Comparison of ENCODE assay signal across 8 cellular contexts in the genomic region with DNA sequence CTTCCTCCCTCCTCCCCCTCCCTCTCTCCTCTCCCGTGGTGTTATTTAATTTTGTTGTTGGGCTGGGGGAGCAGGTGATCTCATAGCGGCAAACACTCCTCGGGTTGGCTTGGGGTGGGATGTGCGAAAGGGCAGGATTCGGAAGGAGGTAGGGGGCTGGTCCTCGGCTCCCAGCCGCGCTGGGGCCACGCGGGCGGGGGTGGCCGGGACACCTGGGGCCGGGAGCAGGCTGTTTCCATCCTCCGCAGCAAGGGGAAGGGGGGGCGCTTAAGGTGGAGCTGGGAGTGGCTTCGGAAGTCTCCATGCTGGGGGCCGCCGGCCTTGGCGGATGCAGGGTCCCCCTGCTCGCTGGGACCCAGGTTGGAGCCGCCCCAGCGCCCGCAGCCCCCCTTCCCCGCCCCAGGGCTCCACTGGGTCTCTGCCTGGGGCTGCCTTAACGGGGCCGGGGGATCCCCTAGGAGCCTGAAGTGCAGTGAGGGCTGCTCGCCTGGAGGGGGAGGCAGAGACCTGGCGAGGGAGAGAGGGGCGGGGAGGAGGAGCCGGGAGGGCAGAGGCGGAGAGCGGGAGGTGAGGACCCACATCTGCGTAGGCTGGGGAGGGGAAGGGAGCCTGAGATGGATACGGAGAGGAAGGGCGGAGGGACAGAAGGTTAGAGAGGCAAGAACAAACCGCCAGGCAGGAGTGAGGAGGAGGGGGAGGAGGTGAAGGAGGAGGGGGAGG. TPM values are rescaled to one million over a fixed set of nuclear protein-coding genes. Genes with fewer than 3 reads are reported as not detected.
A peak's percentile ranks its signal among the peaks of the same experiment; 100 is the strongest.
DNase-seq lines count a peak whose midpoint lies in the region; ATAC-seq and TF ChIP-seq lines count a peak whose summit lies in the region.

No MANE protein-coding gene starts in this region.

- 2% methylated on average over 35 of the region's 36 CpGs for WGBS in liver

- no peaks in the 10 kb centered on the region for H3K9me3 Mint-ChIP-seq in activated CD4-positive, alpha-beta T cell treated with anti-CD3 and anti-CD28 coated beads, Interleukin-2, amount 10 ng/mL, durations not matched to agents 24 days and 14 days

- peak overlapping the region; percentile 89 for H3K27ac Mint-ChIP-seq in activated CD4-positive, alpha-beta T cell treated with anti-CD3 and anti-CD28 coated beads, Interleukin-2, amount 10 ng/mL, durations not matched to agents 24 days and 14 days

- H3K4me1 Mint-ChIP-seq in activated CD4-positive, alpha-beta T cell treated with anti-CD3 and anti-CD28 coated beads, Interleukin-2, amount 10 ng/mL, durations not matched to agents 24 days and 14 days = peaks cover 37% of the 10 kb centered on the region

- DNase-seq in AG08395 (ENCODE audit: low spot score) (peak; percentile 88), NCI-H526 treated with DMSO at 0.1 percent for 48 hours (lab: John Stamatoyannopoulos, UW) (peak; percentile 71), colonic mucosa (peak; percentile 89)
- DNase-seq in activated CD4-positive, alpha-beta T cell treated with anti-CD3 and anti-CD28 coated beads, Interleukin-2, amount 10 ng/mL, durations not matched to agents 24 days and 14 days = peak; percentile 97
- DNase-seq in stimulated activated CD4-positive, alpha-beta T cell treated with anti-CD3 and anti-CD28 coated beads, Interleukin-4, amount 100 ng/mL, for 1 hour = peak; percentile 89

- peak overlapping the region; percentile 27 for H3K4me3 ChIP-seq in colonic mucosa
- peak overlapping the region; percentile 8 to 35 (median 11) for H3K4me3 ChIP-seq in liver (ENCODE audit: low read depth in 1 of 3, low read length in 3 of 3)

- H3K9ac ChIP-seq in colonic mucosa (ENCODE audit: low read depth in 2 of 2, low read length in 2 of 2) (peak overlapping the region; percentile 26 to 58), liver (ENCODE audit: low read depth in 1 of 2, low read length in 2 of 2) (peak overlapping the region in 1 of 2 donors; percentile 34)

- TF ChIP-seq RAD21 in liver (IDR thresholded peaks at IDR 0.05) = peak; percentile 83 to 87

- peak; percentile 74 for ATAC-seq in GM19035 (IDR thresholded peaks at IDR 0.05; ENCODE audit: unreplicated experiment)
- peak; percentile 58 for ATAC-seq in HG03442 (IDR thresholded peaks at IDR 0.05; ENCODE audit: unreplicated experiment)

- peaks cover 2% of the 10 kb centered on the region for H3K27me3 Mint-ChIP-seq in activated CD4-positive, alpha-beta T cell treated with anti-CD3 and anti-CD28 coated beads, Interleukin-2, amount 10 ng/mL, durations not matched to agents 24 days and 14 days

- H3K4me1 ChIP-seq in colonic mucosa (no peaks in the 10 kb centered on the region), liver (ENCODE audit: control insufficient read depth in 4 of 4, insufficient read depth in 4 of 4, low read length in 3 of 4) (peaks cover 2 to 21% (median 10%) of the 10 kb centered on the region in 4 donors)

- H3K9me3 ChIP-seq in colonic mucosa = no peaks in the 10 kb centered on the region
- no peaks in the 10 kb centered on the region for H3K9me3 ChIP-seq in liver (ENCODE audit: control insufficient read depth in 4 of 4, low read length in 3 of 4)

- TF ChIP-seq CTCF in colonic mucosa (IDR thresholded peaks at IDR 0.05) = peak; percentile 84
- peak; percentile 70 for TF ChIP-seq CTCF in liver (IDR thresholded peaks at IDR 0.05; ENCODE audit: low read depth, low read length, missing input control)

- H3K27me3 ChIP-seq in colonic mucosa = peaks cover 5% of the 10 kb centered on the region
- no peaks in the 10 kb centered on the region for H3K27me3 ChIP-seq in liver (ENCODE audit: control insufficient read depth in 4 of 4, insufficient read depth in 4 of 4, low read length in 3 of 4)

- H3K27ac ChIP-seq in colonic mucosa (peak overlapping the region; percentile 31), liver (ENCODE audit: low read depth in 1 of 2, low read length in 2 of 2) (peak overlapping the region; percentile 64 to 82)

- H3K36me3 Mint-ChIP-seq in activated CD4-positive, alpha-beta T cell treated with anti-CD3 and anti-CD28 coated beads, Interleukin-2, amount 10 ng/mL, durations not matched to agents 24 days and 14 days (ENCODE audit: low read depth) = no peaks in the 10 kb centered on the region

- H3K36me3 ChIP-seq in colonic mucosa = no peaks in the 10 kb centered on the region
- H3K36me3 ChIP-seq in liver (ENCODE audit: control insufficient read depth in 4 of 4, insufficient read depth in 3 of 4, low read depth in 1 of 4, low read length in 3 of 4) = no peaks in the 10 kb centered on the region

- intact Hi-C loops in activated CD4-positive, alpha-beta T cell treated with anti-CD3 and anti-CD28 coated beads, Interleukin-2, amount 10 ng/mL, durations not matched to agents 24 days and 14 days (cut with micrococcal nuclease) = loop anchor here (1.0 to 5.0 kb wide), 8 partner anchors 9 to 226 kb away; partner anchors contain the start of genes DBP and PPP1R15A
- intact Hi-C loops in colonic mucosa (cut with DNase I) = loop anchor here (5.0 kb wide), 3 partner anchors 91 to 196 kb away; no protein-coding TSS in a partner anchor

- H3K4me3 Mint-ChIP-seq in activated CD4-positive, alpha-beta T cell treated with anti-CD3 and anti-CD28 coated beads, Interleukin-2, amount 10 ng/mL, durations not matched to agents 24 days and 14 days = peak overlapping the region; percentile 96

TF ChIP-seq in liver, 16 proteins besides CTCF, POLR2A, EP300 and RAD21 (continues in another document):
- TF ChIP-seq, protein P1, sequence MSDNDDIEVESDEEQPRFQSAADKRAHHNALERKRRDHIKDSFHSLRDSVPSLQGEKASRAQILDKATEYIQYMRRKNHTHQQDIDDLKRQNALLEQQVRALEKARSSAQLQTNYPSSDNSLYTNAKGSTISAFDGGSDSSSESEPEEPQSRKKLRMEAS (IDR thresholded peaks at IDR 0.05) = no peak
- TF ChIP-seq TAF1 (conservative IDR thresholded peaks at IDR 0.05) (no peak), YY1 (IDR thresholded peaks at IDR 0.05) (no peak), JUND (IDR thresholded peaks at IDR 0.05) (no peak), RXRA (IDR thresholded peaks at IDR 0.05) (no peak), FOXA2 (IDR thresholded peaks at IDR 0.05) (no peak), ATF3 (IDR thresholded peaks at IDR 0.05) (no peak), GABPA (IDR thresholded peaks at IDR 0.05 in 1 of 2, conservative IDR thresholded peaks at IDR 0.05 in 1 of 2) (no peak), HNF4G (IDR thresholded peaks at IDR 0.05) (no peak), NR2F2 (IDR thresholded peaks at IDR 0.05) (no peak), SP1 (IDR thresholded peaks at IDR 0.05) (no peak), FOXA1 (IDR thresholded peaks at IDR 0.05) (no peak), EGR1 (IDR thresholded peaks at IDR 0.05; ENCODE audit: low read depth in 2 of 2) (no peak), HNF4A (conservative IDR thresholded peaks at IDR 0.05) (no peak)
- TF ChIP-seq, protein P2, sequence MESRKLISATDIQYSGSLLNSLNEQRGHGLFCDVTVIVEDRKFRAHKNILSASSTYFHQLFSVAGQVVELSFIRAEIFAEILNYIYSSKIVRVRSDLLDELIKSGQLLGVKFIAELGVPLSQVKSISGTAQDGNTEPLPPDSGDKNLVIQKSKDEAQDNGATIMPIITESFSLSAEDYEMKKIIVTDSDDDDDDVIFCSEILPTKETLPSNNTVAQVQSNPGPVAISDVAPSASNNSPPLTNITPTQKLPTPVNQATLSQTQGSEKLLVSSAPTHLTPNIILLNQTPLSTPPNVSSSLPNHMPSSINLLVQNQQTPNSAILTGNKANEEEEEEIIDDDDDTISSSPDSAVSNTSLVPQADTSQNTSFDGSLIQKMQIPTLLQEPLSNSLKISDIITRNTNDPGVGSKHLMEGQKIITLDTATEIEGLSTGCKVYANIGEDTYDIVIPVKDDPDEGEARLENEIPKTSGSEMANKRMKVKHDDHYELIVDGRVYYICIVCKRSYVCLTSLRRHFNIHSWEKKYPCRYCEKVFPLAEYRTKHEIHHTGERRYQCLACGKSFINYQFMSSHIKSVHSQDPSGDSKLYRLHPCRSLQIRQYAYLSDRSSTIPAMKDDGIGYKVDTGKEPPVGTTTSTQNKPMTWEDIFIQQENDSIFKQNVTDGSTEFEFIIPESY (IDR thresholded peaks at IDR 0.05) = no peak

RNA-seq across cellular contexts. Expression of gene CA11, which starts 0.4 kb away (rescaled TPM):
- 10.9 and 12.5 TPM in 2 replicates for total RNA-seq in activated CD4-positive, alpha-beta T cell treated with anti-CD3 and anti-CD28 coated beads, Interleukin-2, amount 10 ng/mL, durations not matched to agents 24 days and 14 days
- total RNA-seq in colonic mucosa = 1 to 10 TPM; 1.4 to 2.7 TPM
- total RNA-seq in liver = under 1 TPM; 0.09 to 0.33 TPM
- 1 to 10 TPM in 1 of 2 donors, under 1 TPM in 1; 0.35 to 1.1 TPM for polyA plus RNA-seq in liver

RNA-seq across cellular contexts. Expression of gene DBP, which starts 9.2 kb away (rescaled TPM):
- 10.7 and 11.2 TPM in 2 replicates for total RNA-seq in activated CD4-positive, alpha-beta T cell treated with anti-CD3 and anti-CD28 coated beads, Interleukin-2, amount 10 ng/mL, durations not matched to agents 24 days and 14 days
- total RNA-seq in colonic mucosa = 1 to 10 TPM; 4.7 to 8.9 TPM
- 1 to 10 TPM; 2.3 to 4.5 TPM for total RNA-seq in liver
- polyA plus RNA-seq in liver = 1 to 10 TPM; 1.2 to 1.3 TPM

RNA-seq across cellular contexts. Expression of gene NTN5, which starts 26.5 kb away (rescaled TPM):
- total RNA-seq in activated CD4-positive, alpha-beta T cell treated with anti-CD3 and anti-CD28 coated beads, Interleukin-2, amount 10 ng/mL, durations not matched to agents 24 days and 14 days = 0.30 and 0.78 TPM in 2 replicates
- under 1 TPM in 1 of 2 donors, not detected in 1; 0.32 TPM for total RNA-seq in colonic mucosa
- total RNA-seq in liver = under 1 TPM in 1 of 2 donors, not detected in 1; 0.08 TPM
- under 1 TPM in 1 of 2 donors, not detected in 1; 0.09 TPM for polyA plus RNA-seq in liver

RNA-seq across cellular contexts. Expression of gene SPHK2, which starts 27.0 kb away (rescaled TPM):
- total RNA-seq in activated CD4-positive, alpha-beta T cell treated with anti-CD3 and anti-CD28 coated beads, Interleukin-2, amount 10 ng/mL, durations not matched to agents 24 days and 14 days = 36.4 and 39.0 TPM in 2 replicates
- total RNA-seq in colonic mucosa = 10 to 100 TPM; 36.2 to 48.4 TPM
- total RNA-seq in liver = 10 to 100 TPM; 10.2 to 17.3 TPM
- polyA plus RNA-seq in liver = 10 to 100 TPM in 1 of 2 donors, 1 to 10 TPM in 1; 9.6 to 14.4 TPM

RNA-seq across cellular contexts. Expression of gene RPL18, which starts 27.4 kb away (rescaled TPM):
- 1,885 and 1,938 TPM in 2 replicates for total RNA-seq in activated CD4-positive, alpha-beta T cell treated with anti-CD3 and anti-CD28 coated beads, Interleukin-2, amount 10 ng/mL, durations not matched to agents 24 days and 14 days
- total RNA-seq in colonic mucosa (1,000 to 10,000 TPM; 1,499 to 1,736 TPM), liver (100 to 1,000 TPM; 502 to 830 TPM)
- polyA plus RNA-seq in liver = 100 to 1,000 TPM; 276 to 670 TPM

Comparison
In these comparisons a context has a peak if more than half of its experiments do, and no peak if none do; other contexts are left out.
1. Peak in every context shown above with its lines: DNase-seq, ATAC-seq, H3K4me3 ChIP-seq and H3K27ac ChIP-seq.